In the genomic region with DNA sequence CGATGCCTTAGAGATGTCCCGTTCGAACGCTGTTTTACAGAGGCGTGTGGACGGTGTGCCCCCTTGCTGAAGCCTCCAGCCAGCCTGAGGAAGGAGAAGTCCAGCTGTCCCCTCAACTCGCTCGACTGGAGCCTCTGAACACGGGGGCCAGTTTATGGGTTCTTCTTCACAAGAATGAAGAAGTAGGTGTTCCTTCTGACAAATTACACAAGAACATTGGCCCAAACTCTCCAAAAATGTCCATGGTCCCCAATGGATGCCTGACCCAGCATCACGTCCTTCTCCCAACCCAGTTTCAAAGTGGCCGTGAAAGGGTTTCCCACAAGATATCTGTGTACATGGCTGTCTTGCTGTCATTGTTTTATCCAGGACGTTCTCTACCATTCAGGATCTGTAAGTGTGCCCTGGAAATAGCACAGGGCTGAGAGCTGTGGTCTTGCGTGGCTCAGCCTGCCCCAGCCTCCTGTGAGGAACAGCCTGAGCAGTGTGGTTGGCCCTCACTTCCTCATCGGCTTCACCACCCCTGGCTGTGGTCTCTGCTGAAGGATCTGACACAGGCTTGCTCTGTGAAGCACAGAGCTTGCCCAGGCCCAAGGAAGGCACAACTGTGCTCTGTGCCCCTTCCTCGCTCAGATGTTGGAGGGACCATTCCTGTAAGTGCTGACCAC, we compare ENCODE assay signal across 9 cellular contexts. TPM values are rescaled to one million over a fixed set of nuclear protein-coding genes. Genes with fewer than 3 reads are reported as not detected.
A peak's percentile ranks its signal among the peaks of the same experiment; 100 is the strongest.
DNase-seq lines count a peak whose midpoint lies in the region; ATAC-seq and TF ChIP-seq lines count a peak whose summit lies in the region.
"Had no signal": no experiment of that assay in that cellular context is flagged by ENCODE, and none has a peak within 500 bp of the region (broad histone marks: within the 10 kb centered on the region; RNA-seq: fewer than 3 reads in every experiment).

No MANE protein-coding gene starts in this region.

- peaks cover 6% of the 10 kb centered on the region for H3K9me3 ChIP-seq in CD8-positive, alpha-beta memory T cell (ENCODE audit: low read length)
- H3K9me3 ChIP-seq in mucosa of descending colon: no peaks in the 10 kb centered on the region

- ATAC-seq in activated T-cell treated with anti-CD3 and anti-CD28 coated beads, Interleukin-2, amount 50 U/mL, for 4 hours: peak; percentile 86 to 87
- ATAC-seq in mucosa of descending colon (peak; percentile 82), HG03280 (IDR thresholded peaks at IDR 0.05; ENCODE audit: unreplicated experiment) (no peak)

- peak overlapping the region; percentile 20 to 84 (median 72) for H3K4me3 Mint-ChIP-seq in CD8-positive, alpha-beta memory T cell
- no peak overlapping the region for H3K4me3 Mint-ChIP-seq in activated T-cell treated with anti-CD3 and anti-CD28 coated beads, Interleukin-2, amount 50 U/mL, for 4 hours

- H3K36me3 ChIP-seq in CD8-positive, alpha-beta memory T cell (ENCODE audit: insufficient read depth, low read length): no peaks in the 10 kb centered on the region
- no peaks in the 10 kb centered on the region for H3K36me3 ChIP-seq in mucosa of descending colon (ENCODE audit: low read depth)
- H3K36me3 ChIP-seq: tibial artery had no signal

- TF ChIP-seq CTCF in HL-60 (IDR thresholded peaks at IDR 0.05; ENCODE audit: insufficient read depth, low read length): no peak
- TF ChIP-seq CTCF in mucosa of descending colon (IDR thresholded peaks at IDR 0.05): no peak

- DNase-seq in CD8-positive, alpha-beta memory T cell: peak; percentile 25 to 71 (median 56)
- DNase-seq in HL-60 (ENCODE audit: low read depth in 1 of 2, low spot score in 1 of 2): peak; percentile 79 to 98
- DNase-seq in activated T-cell treated with anti-CD3 and anti-CD28 coated beads, Interleukin-2, amount 50 U/mL, for 4 hours: peak; percentile 35
- DNase-seq in mucosa of descending colon: peak; percentile 47 to 69 (median 55)
- no peak for DNase-seq in NCI-H82 (lab: John Stamatoyannopoulos, UW)
- DNase-seq in NCI-H1092 treated with DMSO at 0.1 percent for 48 hours (lab: John Stamatoyannopoulos, UW): no peak
- no peak for DNase-seq in NCI-H2029 treated with DMSO at 0.1 percent for 48 hours (lab: John Stamatoyannopoulos, UW)

- peaks cover 0 to 7% (median 3%) of the 10 kb centered on the region in 5 donors for H3K9me3 Mint-ChIP-seq in CD8-positive, alpha-beta memory T cell
- no peaks in the 10 kb centered on the region for H3K9me3 Mint-ChIP-seq in activated T-cell treated with anti-CD3 and anti-CD28 coated beads, Interleukin-2, amount 50 U/mL, for 4 hours

- H3K36me3 Mint-ChIP-seq in CD8-positive, alpha-beta memory T cell: peaks cover 0 to 2% (median 0%) of the 10 kb centered on the region in 3 donors
- no peaks in the 10 kb centered on the region for H3K36me3 Mint-ChIP-seq in activated T-cell treated with anti-CD3 and anti-CD28 coated beads, Interleukin-2, amount 50 U/mL, for 4 hours (ENCODE audit: insufficient read depth)

- CTCF ChIA-PET in CD8-positive, alpha-beta memory T cell (lab: Charles Lee): interaction anchor here (1.0 to 1.2 kb wide), 4 partner anchors 9 to 375 kb away, joined by 3 to 4 read pairs (median 3); no protein-coding TSS in a partner anchor

- POLR2A ChIA-PET in CD8-positive, alpha-beta memory T cell (lab: Charles Lee): interaction anchor here (0.6 kb wide), 1 partner anchor 16 kb away, joined by 3 read pairs; no protein-coding TSS in a partner anchor

- peak overlapping the region; percentile 27 for H3K4me3 ChIP-seq in CD8-positive, alpha-beta memory T cell (ENCODE audit: low read length)
- no peak overlapping the region for H3K4me3 ChIP-seq in HL-60 (replicated peaks; ENCODE audit: insufficient read depth, low read length)
- no peak overlapping the region for H3K4me3 ChIP-seq in mucosa of descending colon
- H3K4me3 ChIP-seq: tibial artery had no signal

- H3K4me1 Mint-ChIP-seq in CD8-positive, alpha-beta memory T cell: peaks cover 45 to 48% (median 47%) of the 10 kb centered on the region in 3 donors
- H3K4me1 Mint-ChIP-seq in activated T-cell treated with anti-CD3 and anti-CD28 coated beads, Interleukin-2, amount 50 U/mL, for 4 hours (ENCODE audit: low read depth): peaks cover 31% of the 10 kb centered on the region

- H3K27ac Mint-ChIP-seq in CD8-positive, alpha-beta memory T cell: peak overlapping the region; percentile 62 to 99 (median 87)

- no peak overlapping the region for H3K27ac ChIP-seq in CD8-positive, alpha-beta memory T cell (ENCODE audit: low read depth, low read length)
- H3K27ac ChIP-seq in HL-60 (replicated peaks): peak overlapping the region; percentile 90
- H3K27ac ChIP-seq: tibial artery had no signal

- H3K27me3 ChIP-seq in CD8-positive, alpha-beta memory T cell (ENCODE audit: insufficient read depth, low read length, poor library complexity, severe bottlenecking): no peaks in the 10 kb centered on the region
- no peaks in the 10 kb centered on the region for H3K27me3 ChIP-seq in HL-60 (ENCODE audit: insufficient read depth, poor library complexity, severe bottlenecking)

- intact Hi-C loops in mucosa of descending colon (cut with DNase I, micrococcal nuclease): no loop called here

- no peaks in the 10 kb centered on the region for H3K27me3 Mint-ChIP-seq in CD8-positive, alpha-beta memory T cell
- H3K27me3 Mint-ChIP-seq in activated T-cell treated with anti-CD3 and anti-CD28 coated beads, Interleukin-2, amount 50 U/mL, for 4 hours (ENCODE audit: low read depth): no peaks in the 10 kb centered on the region

- peaks cover 45% of the 10 kb centered on the region for H3K4me1 ChIP-seq in CD8-positive, alpha-beta memory T cell (ENCODE audit: insufficient read depth, low read length)
- H3K4me1 ChIP-seq in mucosa of descending colon (ENCODE audit: low read depth): no peaks in the 10 kb centered on the region
- H3K4me1 ChIP-seq: tibial artery had no signal

RNA-seq across cellular contexts. Expression of gene S100B, which starts 1.0 kb away (rescaled TPM):
- 1 to 10 TPM in 1 of 2 experiments, under 1 TPM in 1; 0.91 to 1.4 TPM for total RNA-seq in CD8-positive, alpha-beta memory T cell
- polyA plus RNA-seq in CD8-positive, alpha-beta memory T cell: 24.1 TPM
- under 1 TPM in 2 of 3 donors, not detected in 1; 0.53 to 0.55 TPM for total RNA-seq in activated T-cell treated with anti-CD3 and anti-CD28 coated beads, Interleukin-2, amount 50 U/mL, for 4 hours
- total RNA-seq in mucosa of descending colon: 10 to 100 TPM in 1 of 3 donors, 1 to 10 TPM in 2; 2.2 to 42.2 (median 6.4) TPM

RNA-seq across cellular contexts. Expression of gene PRMT2, which starts 29.6 kb away (rescaled TPM):
- 10 to 100 TPM; 69.8 to 71.6 TPM for total RNA-seq in CD8-positive, alpha-beta memory T cell
- polyA plus RNA-seq in CD8-positive, alpha-beta memory T cell: 287 TPM
- total RNA-seq in activated T-cell treated with anti-CD3 and anti-CD28 coated beads, Interleukin-2, amount 50 U/mL, for 4 hours: 10 to 100 TPM; 24.4 to 25.3 (median 24.7) TPM
- total RNA-seq in mucosa of descending colon: 100 to 1,000 TPM in 1 of 3 donors, 10 to 100 TPM in 2; 62.7 to 122 (median 71.1) TPM

Comparison
In these comparisons a context has a peak if more than half of its experiments do, and no peak if none do; other contexts are left out.
1. DNase-seq: peak in CD8-positive, alpha-beta memory T cell (5 of 5), HL-60 (2 of 2), activated T-cell treated with anti-CD3 and anti-CD28 coated beads, Interleukin-2, amount 50 U/mL, for 4 hours (single experiment) and mucosa of descending colon (3 of 3); none in NCI-H82 (single experiment), NCI-H1092 treated with DMSO at 0.1 percent for 48 hours (single experiment) and NCI-H2029 treated with DMSO at 0.1 percent for 48 hours (single experiment).